ENCODE assay signal across 17 cellular contexts in genomic region chr9:131481441-131482342, GRCh38. TPM values are rescaled to one million over a fixed set of nuclear protein-coding genes. Genes with fewer than 3 reads are reported as not detected.
DNase-seq lines count a peak whose midpoint lies in the region; ATAC-seq and TF ChIP-seq lines count a peak whose summit lies in the region.
"Had no signal": no experiment of that assay in that cellular context is flagged by ENCODE, and none has a peak within 500 bp of the region (broad histone marks: within the 10 kb centered on the region; RNA-seq: fewer than 3 reads in every experiment).

No MANE protein-coding gene starts in this region.

- H3K27ac Mint-ChIP-seq in activated CD4-positive, alpha-beta T cell treated with anti-CD3 and anti-CD28 coated beads for 36 hours, result peak overlapping the region; percentile 31
- H3K27ac Mint-ChIP-seq: activated CD8-positive, alpha-beta T cell treated with anti-CD3 and anti-CD28 coated beads for 36 hours; neural progenitor cell had no signal

- TF ChIP-seq CTCF in hepatocyte (IDR thresholded peaks at IDR 0.05; ENCODE audit: poor library complexity), result no peak
- TF ChIP-seq CTCF in gastrocnemius medialis (IDR thresholded peaks at IDR 0.05 in 4 of 5, conservative IDR thresholded peaks at IDR 0.05 in 1 of 5), result no peak

- CTCF ChIA-PET in activated CD4-positive, alpha-beta T cell treated with anti-CD3 and anti-CD28 coated beads for 36 hours (lab: Charles Lee), result interaction anchor here (0.6 to 0.9 kb wide), 2 partner anchors 130 to 369 kb away, joined by 3 to 4 read pairs; no protein-coding TSS in a partner anchor

- no peaks in the 10 kb centered on the region for H3K9me3 Mint-ChIP-seq in activated CD4-positive, alpha-beta T cell treated with anti-CD3 and anti-CD28 coated beads for 36 hours (ENCODE audit: low read depth)
- H3K9me3 Mint-ChIP-seq: activated CD8-positive, alpha-beta T cell treated with anti-CD3 and anti-CD28 coated beads for 36 hours; neural progenitor cell had no signal

- no peaks in the 10 kb centered on the region for H3K9me2 ChIP-seq in hepatocyte (replicated peaks; ENCODE audit: insufficient read depth)

- no peaks in the 10 kb centered on the region for H3K9me3 ChIP-seq in hepatocyte (ENCODE audit: low read depth)
- no peaks in the 10 kb centered on the region for H3K9me3 ChIP-seq in gastrocnemius medialis

- H3K27ac ChIP-seq in caudate nucleus (ENCODE audit: low read depth, low read length) (peak overlapping the region; percentile 52), hepatocyte (peak overlapping the region; percentile 57), gastrocnemius medialis (peak overlapping the region; percentile 83 to 94 (median 90))
- H3K27ac ChIP-seq: neural progenitor cell had no signal

- no peak for DNase-seq in activated CD4-positive, alpha-beta T cell treated with anti-CD3 and anti-CD28 coated beads for 36 hours
- DNase-seq in activated CD4-positive, alpha-beta T cell treated with anti-CD3 and anti-CD28 coated beads, Interleukin-2, amount 50 U/mL, for 4 hours, result no peak
- peak in 6 of 61 donors; percentile 15 to 45 (median 34) for DNase-seq in caudate nucleus (lab: John Stamatoyannopoulos, UW)
- peak; percentile 53 for DNase-seq in hepatocyte (ENCODE audit: low spot score)
- DNase-seq in gastrocnemius medialis, result peak in 1 of 2 donors; percentile 68
- no peak for DNase-seq in hepatic stellate cell (ENCODE audit: low spot score)
- DNase-seq: 8988T; activated CD8-positive, alpha-beta T cell treated with anti-CD3 and anti-CD28 coated beads for 36 hours; activated effector memory CD4-positive, alpha-beta T cell treated with Interleukin-2 at 50 U/mL for 16 hours; DMS79 treated with DMSO at 0.1 percent for 48 hours; NCI-H524; OCI-M1; stimulated activated CD4-positive, alpha-beta T cell treated with anti-CD3 and anti-CD28 coated beads, Interleukin-2, amount 100 ng/mL, for 48 hours had no signal

- H2AFZ ChIP-seq in hepatocyte, result no peak overlapping the region
- H2AFZ ChIP-seq: neural progenitor cell had no signal

- WGBS in hepatocyte (ENCODE audit: low lambda C conversion rate, missing lambda C conversion rate), result 90% methylated on average over 19 of the region's 19 CpGs

- peaks cover 35% of the 10 kb centered on the region for H3K79me2 ChIP-seq in hepatocyte

- H3K4me3 Mint-ChIP-seq in activated CD4-positive, alpha-beta T cell treated with anti-CD3 and anti-CD28 coated beads for 36 hours, result no peak overlapping the region
- H3K4me3 Mint-ChIP-seq: activated CD8-positive, alpha-beta T cell treated with anti-CD3 and anti-CD28 coated beads for 36 hours; neural progenitor cell had no signal

- no peak overlapping the region for H3K4me3 ChIP-seq in hepatocyte
- no peak overlapping the region for H3K4me3 ChIP-seq in gastrocnemius medialis
- H3K4me3 ChIP-seq: lung, neural progenitor cell had no signal

- H4K20me1 ChIP-seq in hepatocyte (ENCODE audit: insufficient read depth, poor library complexity, severe bottlenecking), result peaks cover 6% of the 10 kb centered on the region

- intact Hi-C loops in activated CD4-positive, alpha-beta T cell treated with anti-CD3 and anti-CD28 coated beads for 36 hours (cut with DNase I, micrococcal nuclease), result loop anchor here in 1 of 2 experiments (5.0 kb wide), 1 partner anchor 129 kb away; no protein-coding TSS in a partner anchor
- intact Hi-C loops in gastrocnemius medialis (cut with DNase I; ENCODE audit: low total_unique reads), result loop anchor here (2.0 kb wide), 1 partner anchor 79 kb away; no protein-coding TSS in a partner anchor

- peaks cover 62% of the 10 kb centered on the region for H3K36me3 Mint-ChIP-seq in activated CD4-positive, alpha-beta T cell treated with anti-CD3 and anti-CD28 coated beads for 36 hours (ENCODE audit: low read depth)

- H3K27me3 ChIP-seq in hepatocyte (no peaks in the 10 kb centered on the region), gastrocnemius medialis (no peaks in the 10 kb centered on the region)
- H3K27me3 ChIP-seq: neural progenitor cell had no signal

- in situ Hi-C loops in gastrocnemius medialis (cut with MboI; ENCODE audit: low sequenced_read_pairs in 4 of 4), result loop anchor here in 2 of 4 donors (25.0 kb wide), 1 partner anchor 94 kb away; the partner anchor contains the start of gene PRRC2B (in 2 of the 2)

- H3K4me1 ChIP-seq in hepatocyte (ENCODE audit: insufficient read depth) (no peaks in the 10 kb centered on the region), gastrocnemius medialis (peaks cover 32 to 57% of the 10 kb centered on the region in 2 donors)
- H3K4me1 ChIP-seq: neural progenitor cell had no signal

- no peak for ATAC-seq in activated CD4-positive, alpha-beta T cell treated with anti-CD3 and anti-CD28 coated beads for 36 hours
- ATAC-seq in gastrocnemius medialis, result peak in 1 of 2 donors; percentile 3
- ATAC-seq in HG02852 (IDR thresholded peaks at IDR 0.05; ENCODE audit: unreplicated experiment), result no peak
- no peak for ATAC-seq in GM19023 (IDR thresholded peaks at IDR 0.05; ENCODE audit: unreplicated experiment)
- ATAC-seq: activated CD8-positive, alpha-beta T cell treated with anti-CD3 and anti-CD28 coated beads for 36 hours had no signal

- H3K4me1 Mint-ChIP-seq in activated CD4-positive, alpha-beta T cell treated with anti-CD3 and anti-CD28 coated beads for 36 hours, result peaks cover 5% of the 10 kb centered on the region
- H3K4me1 Mint-ChIP-seq: neural progenitor cell had no signal

- H3K36me3 ChIP-seq in hepatocyte (replicated peaks; ENCODE audit: insufficient read depth, low read depth), result no peaks in the 10 kb centered on the region
- peaks cover 2 to 69% of the 10 kb centered on the region in 2 donors for H3K36me3 ChIP-seq in gastrocnemius medialis

- no peak overlapping the region for H3K4me2 ChIP-seq in hepatocyte
- H3K4me2 ChIP-seq: neural progenitor cell had no signal

- TF ChIP-seq POLR2A in gastrocnemius medialis (IDR thresholded peaks at IDR 0.05), result no peak

- POLR2A ChIA-PET in activated CD4-positive, alpha-beta T cell treated with anti-CD3 and anti-CD28 coated beads for 36 hours (lab: Charles Lee), result interaction anchor here (0.6 kb wide), 1 partner anchor 90 kb away, joined by 3 read pairs; no protein-coding TSS in a partner anchor

- no peaks in the 10 kb centered on the region for H3K27me3 Mint-ChIP-seq in activated CD4-positive, alpha-beta T cell treated with anti-CD3 and anti-CD28 coated beads for 36 hours
- H3K27me3 Mint-ChIP-seq: activated CD8-positive, alpha-beta T cell treated with anti-CD3 and anti-CD28 coated beads for 36 hours had no signal

RNA-seq across cellular contexts. Expression of gene POMT1, which starts 21.0 kb away (rescaled TPM):
- total RNA-seq in activated CD4-positive, alpha-beta T cell treated with anti-CD3 and anti-CD28 coated beads for 36 hours, result 10 to 100 TPM; 28.2 to 30.7 TPM
- total RNA-seq in hepatocyte (27.4 and 35.3 TPM in 2 replicates), gastrocnemius medialis (10 to 100 TPM; 14.3 to 43.1 (median 32.2) TPM)
- polyA plus RNA-seq in hepatocyte, result 34.4 and 44.8 TPM in 2 replicates

RNA-seq across cellular contexts. Expression of gene UCK1, which starts 49.4 kb away (rescaled TPM):
- total RNA-seq in activated CD4-positive, alpha-beta T cell treated with anti-CD3 and anti-CD28 coated beads for 36 hours, result 10 to 100 TPM; 15.2 to 16.5 TPM
- 22.2 and 28.0 TPM in 2 replicates for total RNA-seq in hepatocyte
- polyA plus RNA-seq in hepatocyte, result 32.7 and 36.8 TPM in 2 replicates
- 10 to 100 TPM; 39.7 to 86.9 (median 43.9) TPM for total RNA-seq in gastrocnemius medialis
